1 cellular context compared by ENCODE assay signal in genomic region chr11:122634507-122634906, GRCh38.
TF ChIP-seq lines count a peak whose summit lies in the region.

No MANE protein-coding gene starts in this region.

TF ChIP-seq in H1, 55 proteins besides CTCF, POLR2A, EP300 and RAD21 (continued from another document):
- TF ChIP-seq RFX5 (IDR thresholded peaks at IDR 0.05; ENCODE audit: borderline replicate concordance, low read depth, low read length) (no peak), CEBPB (IDR thresholded peaks at IDR 0.05; ENCODE audit: low read depth, low read length) (no peak), SP2 (IDR thresholded peaks at IDR 0.05; ENCODE audit: low read length) (no peak), SP4 (IDR thresholded peaks at IDR 0.05; ENCODE audit: low read length) (no peak), RBBP5 (IDR thresholded peaks at IDR 0.05; ENCODE audit: borderline replicate concordance, low read depth, low read length) (no peak), KDM1A (IDR thresholded peaks at IDR 0.05; ENCODE audit: borderline replicate concordance, low read length) (no peak), NRF1 (IDR thresholded peaks at IDR 0.05; ENCODE audit: low read depth, low read length) (no peak), USF2 (IDR thresholded peaks at IDR 0.05; ENCODE audit: low read length) (no peak), EZH2 (IDR thresholded peaks at IDR 0.05; ENCODE audit: low read depth, low read length, severe bottlenecking) (no peak)
TF ChIP-seq in H1: peak in this region for 2.
